11 cellular contexts compared by ENCODE assay signal in genomic region chr10:34504534-34504933, GRCh38.
DNase-seq lines count a peak whose midpoint lies in the region; ATAC-seq, FAIRE-seq and TF ChIP-seq lines count a peak whose summit lies in the region.
"Had no signal": no experiment of that assay in that cellular context is flagged by ENCODE, and none has a peak within 500 bp of the region (broad histone marks: within the 10 kb centered on the region; RNA-seq: fewer than 3 reads in every experiment).

No MANE protein-coding gene starts in this region.

- H3K27ac ChIP-seq in HUES6 (ENCODE audit: low read depth, low read length) = peak overlapping the region; percentile 72; the same call in 1 of the 2 replicates
- H3K27ac ChIP-seq in astrocyte (ENCODE audit: low read depth, low read length) = no peak overlapping the region
- no peak overlapping the region for H3K27ac ChIP-seq in esophagus squamous epithelium
- H3K27ac ChIP-seq: tibial artery had no signal

- H3K27me3 ChIP-seq in HUES6 (ENCODE audit: control insufficient read depth, insufficient read depth, low read length) (no peaks in the 10 kb centered on the region), astrocyte (ENCODE audit: insufficient read depth, low read length) (no peaks in the 10 kb centered on the region), esophagus squamous epithelium (no peaks in the 10 kb centered on the region)
- H3K27me3 ChIP-seq: tibial artery had no signal

- 28 to 41% methylated on average over 3 of the region's 3 CpGs for WGBS in esophagus squamous epithelium, 2 donors

- intact Hi-C loops in esophagus squamous epithelium (cut with DNase I) = no loop called here

- no peaks in the 10 kb centered on the region for H3K36me3 Mint-ChIP-seq in astrocyte (ENCODE audit: low read depth, unreplicated experiment)

- H3K36me3 ChIP-seq in HUES6 (ENCODE audit: control insufficient read depth, insufficient read depth, low read length) (no peaks in the 10 kb centered on the region), astrocyte (ENCODE audit: insufficient read depth, low read length) (no peaks in the 10 kb centered on the region), esophagus squamous epithelium (peaks cover 0 to 5% (median 0%) of the 10 kb centered on the region in 3 donors)
- H3K36me3 ChIP-seq: tibial artery had no signal

- ATAC-seq in HG02763 (IDR thresholded peaks at IDR 0.05; ENCODE audit: unreplicated experiment) (no peak), HG03175 (IDR thresholded peaks at IDR 0.05; ENCODE audit: unreplicated experiment) (no peak)

- H3K4me3 ChIP-seq in HUES6 (ENCODE audit: low read depth, low read length) (no peak overlapping the region), astrocyte (ENCODE audit: insufficient read depth, low read depth, low read length) (no peak overlapping the region), esophagus squamous epithelium (no peak overlapping the region)
- H3K4me3 ChIP-seq: tibial artery had no signal

- H3K27me3 Mint-ChIP-seq in astrocyte (ENCODE audit: low read depth, unreplicated experiment) = no peaks in the 10 kb centered on the region
- H3K27me3 Mint-ChIP-seq: activated CD4-positive, alpha-beta T cell treated with anti-CD3 and anti-CD28 coated beads, Interleukin-2, amount 10 ng/mL, durations not matched to agents 7 days and 5 days had no signal

- peak overlapping the region; percentile 10 for H3K4me3 Mint-ChIP-seq in astrocyte (ENCODE audit: unreplicated experiment)
- H3K4me3 Mint-ChIP-seq: activated CD4-positive, alpha-beta T cell treated with anti-CD3 and anti-CD28 coated beads, Interleukin-2, amount 10 ng/mL, durations not matched to agents 7 days and 5 days had no signal

- H3K4me2 ChIP-seq in astrocyte (ENCODE audit: low read length) = peak overlapping the region; percentile 55

- H3K27ac Mint-ChIP-seq in astrocyte (ENCODE audit: unreplicated experiment) = peak overlapping the region; percentile 60
- H3K27ac Mint-ChIP-seq: activated CD4-positive, alpha-beta T cell treated with anti-CD3 and anti-CD28 coated beads, Interleukin-2, amount 10 ng/mL, durations not matched to agents 7 days and 5 days had no signal

- TF ChIP-seq POLR2A in esophagus squamous epithelium (IDR thresholded peaks at IDR 0.05) = no peak

- no peak for FAIRE-seq in astrocyte (lab: Jason Lieb, UNC)

- TF ChIP-seq CTCF in astrocyte (IDR thresholded peaks at IDR 0.05; ENCODE audit: insufficient read depth, low read depth, low read length) (no peak), esophagus squamous epithelium (IDR thresholded peaks at IDR 0.05) (no peak)

- H3K79me2 ChIP-seq in astrocyte (ENCODE audit: insufficient read depth, low read length) = peaks cover 6% of the 10 kb centered on the region

- peaks cover 10% of the 10 kb centered on the region for H3K4me1 Mint-ChIP-seq in astrocyte (ENCODE audit: low read depth, unreplicated experiment)
- H3K4me1 Mint-ChIP-seq: activated CD4-positive, alpha-beta T cell treated with anti-CD3 and anti-CD28 coated beads, Interleukin-2, amount 10 ng/mL, durations not matched to agents 7 days and 5 days had no signal

- no peaks in the 10 kb centered on the region for H3K9me3 ChIP-seq in HUES6 (ENCODE audit: control insufficient read depth, insufficient read depth, low read depth, low read length)
- H3K9me3 ChIP-seq in astrocyte (ENCODE audit: insufficient read depth, low read depth, low read length) = no peaks in the 10 kb centered on the region
- no peaks in the 10 kb centered on the region for H3K9me3 ChIP-seq in esophagus squamous epithelium
- H3K9me3 ChIP-seq: tibial artery had no signal

- H2AFZ ChIP-seq in astrocyte (ENCODE audit: low read depth, low read length) = no peak overlapping the region

- peak; percentile 66 for DNase-seq in Daoy (ENCODE audit: low read depth)
- peak; percentile 74 for DNase-seq in astrocyte (ENCODE audit: low read depth)
- peak; percentile 82 for DNase-seq in kidney tubule cell (ENCODE audit: low spot score)
- no peak for DNase-seq in germinal center (ENCODE audit: low spot score)
- DNase-seq in esophagus squamous epithelium (lab: John Stamatoyannopoulos, UW) = no peak
- DNase-seq: activated CD4-positive, alpha-beta T cell treated with anti-CD3 and anti-CD28 coated beads, Interleukin-2, amount 10 ng/mL, durations not matched to agents 7 days and 5 days; left cardiac atrium; tibial artery had no signal

- peaks cover 31% of the 10 kb centered on the region for H3K4me1 ChIP-seq in HUES6 (ENCODE audit: control insufficient read depth, insufficient read depth, low read length)
- peaks cover 14% of the 10 kb centered on the region for H3K4me1 ChIP-seq in astrocyte (ENCODE audit: insufficient read depth, low read length)
- peaks cover 0 to 12% (median 0%) of the 10 kb centered on the region in 3 donors for H3K4me1 ChIP-seq in esophagus squamous epithelium
- H3K4me1 ChIP-seq: tibial artery had no signal

- no peaks in the 10 kb centered on the region for H3K9me3 Mint-ChIP-seq in astrocyte (ENCODE audit: unreplicated experiment)
- H3K9me3 Mint-ChIP-seq: activated CD4-positive, alpha-beta T cell treated with anti-CD3 and anti-CD28 coated beads, Interleukin-2, amount 10 ng/mL, durations not matched to agents 7 days and 5 days had no signal

- no peaks in the 10 kb centered on the region for H4K20me1 ChIP-seq in astrocyte (ENCODE audit: insufficient read depth, low read length)

- peak overlapping the region; percentile 9 for H3K9ac ChIP-seq in HUES6 (ENCODE audit: low read length)
- H3K9ac ChIP-seq in astrocyte (ENCODE audit: low read length) = peak overlapping the region; percentile 8

Comparison
In these comparisons a context has a peak if more than half of its experiments do, and no peak if none do; other contexts are left out.
1. DNase-seq: peak in Daoy (single experiment), astrocyte (single experiment) and kidney tubule cell (single experiment); none in germinal center (single experiment) and esophagus squamous epithelium (single experiment).